In genomic region chr15:59294961-59295741, GRCh38 we compare ENCODE assay signal across 8 cellular contexts.
A peak's percentile ranks its signal among the peaks of the same experiment; 100 is the strongest.
DNase-seq lines count a peak whose midpoint lies in the region; FAIRE-seq and TF ChIP-seq lines count a peak whose summit lies in the region.

No MANE protein-coding gene starts in this region.

- H3K9me3 ChIP-seq in keratinocyte (ENCODE audit: control insufficient read depth, low read depth, low read length) = no peaks in the 10 kb centered on the region

- peak overlapping the region in 2 of 3 experiments; percentile 22 to 26 for H3K4me3 ChIP-seq in keratinocyte (ENCODE audit: control insufficient read depth in 2 of 3, extremely low read depth in 1 of 3, insufficient read depth in 2 of 3, low read depth in 1 of 3, low read length in 3 of 3)

- H4K20me1 ChIP-seq in keratinocyte (ENCODE audit: control insufficient read depth, extremely low read depth, insufficient read depth, low read length) = no peaks in the 10 kb centered on the region

- H3K27ac ChIP-seq in keratinocyte (ENCODE audit: control insufficient read depth, insufficient read depth, low read length) (peak overlapping the region; percentile 93), substantia nigra (ENCODE audit: low read depth, low read length, poor library complexity, severe bottlenecking) (peak overlapping the region; percentile 78)

- no peaks in the 10 kb centered on the region for H3K9me1 ChIP-seq in keratinocyte (ENCODE audit: control insufficient read depth, extremely low read depth, insufficient read depth, low read length)

- H3K4me1 ChIP-seq in keratinocyte (ENCODE audit: control insufficient read depth, extremely low read depth, insufficient read depth, low read length) = peaks cover 69% of the 10 kb centered on the region

- H3K9ac ChIP-seq in keratinocyte (ENCODE audit: control insufficient read depth, extremely low read depth, insufficient read depth, low read length) = peak overlapping the region; percentile 72

- no peak overlapping the region for H2AFZ ChIP-seq in keratinocyte (ENCODE audit: control insufficient read depth, low read length)

- H3K36me3 ChIP-seq in keratinocyte (ENCODE audit: control insufficient read depth in 2 of 2, extremely low read depth in 1 of 2, insufficient read depth in 2 of 2, low read length in 2 of 2) = peaks cover 0 to 1% of the 10 kb centered on the region in 2 experiments

- peak; percentile 50 for DNase-seq in HT-29 (ENCODE audit: low spot score)
- peak; percentile 85 for DNase-seq in astrocyte of the hippocampus (ENCODE audit: low read depth, low spot score)
- DNase-seq in keratinocyte (ENCODE audit: low read depth, low spot score) = no peak
- DNase-seq in substantia nigra (lab: John Stamatoyannopoulos, UW) = no peak
- no peak for DNase-seq in HPDE6-E6E7 (ENCODE audit: extremely low spot score)
- DNase-seq in DMS53 treated with DMSO at 0.1 percent for 48 hours (lab: John Stamatoyannopoulos, UW; ENCODE audit: unreplicated experiment) = no peak
- DNase-seq in NOMO-1 treated with dmso at 0.1 percent for 144 hours (lab: John Stamatoyannopoulos, UW; ENCODE audit: unreplicated experiment) = no peak
- DNase-seq in midbrain (lab: John Stamatoyannopoulos, UW) = no peak

- FAIRE-seq in keratinocyte (lab: Jason Lieb, UNC) = peak; percentile 73

- H3K4me2 ChIP-seq in keratinocyte (ENCODE audit: control insufficient read depth, extremely low read depth, insufficient read depth, low read depth, low read length) = peak overlapping the region; percentile 89

- dilution Hi-C loops in keratinocyte (cut with MboI; ENCODE audit: extremely low pct_ligation_motif_present, low sequenced_read_pairs) = no loop called here

- TF ChIP-seq CTCF in keratinocyte (optimal IDR thresholded peaks at IDR 0.05 in 1 of 3, IDR thresholded peaks at IDR 0.05 in 1 of 3, conservative IDR thresholded peaks at IDR 0.05 in 1 of 3; ENCODE audit: extremely low read depth in 1 of 3, insufficient read depth in 2 of 3, low read length in 3 of 3) = no peak

- H3K27me3 ChIP-seq in keratinocyte (ENCODE audit: control insufficient read depth, extremely low read depth, insufficient read depth, low read length) = no peaks in the 10 kb centered on the region

- H3K79me2 ChIP-seq in keratinocyte (ENCODE audit: control insufficient read depth, insufficient read depth, low read length) = peaks cover 70% of the 10 kb centered on the region

Comparison
In these comparisons a context has a peak if more than half of its experiments do, and no peak if none do; other contexts are left out.
1. DNase-seq: peak in HT-29 (single experiment) and astrocyte of the hippocampus (single experiment); none in keratinocyte (single experiment), substantia nigra (0 of 49), HPDE6-E6E7 (single experiment), DMS53 treated with DMSO at 0.1 percent for 48 hours (single experiment), NOMO-1 treated with dmso at 0.1 percent for 144 hours (single experiment) and midbrain (single experiment).